ENCODE assay signal across 8 cellular contexts in the genomic region with DNA sequence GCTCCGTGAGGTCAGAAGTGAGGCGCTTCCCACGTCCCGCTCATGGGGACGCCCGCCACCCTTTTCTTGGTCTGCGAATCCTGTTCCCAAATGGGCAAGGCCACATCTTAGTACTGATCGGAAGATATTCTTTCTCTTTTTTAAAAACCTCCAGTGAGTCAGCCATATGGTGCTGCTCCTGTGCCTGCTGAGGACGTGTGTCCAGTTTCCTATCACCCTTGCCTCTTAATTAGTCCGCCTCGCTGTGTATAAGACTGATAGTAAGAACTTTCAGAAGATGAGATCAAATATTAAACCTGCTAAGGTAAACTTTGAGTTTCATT. TPM values are rescaled to one million over a fixed set of nuclear protein-coding genes. Genes with fewer than 3 reads are reported as not detected.
DNase-seq lines count a peak whose midpoint lies in the region; ATAC-seq and TF ChIP-seq lines count a peak whose summit lies in the region.

No MANE protein-coding gene starts in this region.

- peak overlapping the region; percentile 98 for H3K27ac Mint-ChIP-seq in activated T-helper 1 cell treated with anti-CD3 and anti-CD28 coated beads, Interleukin-12 subunit alpha, Interleukin-12 subunit beta, Interleukin-2, Interleukin-4 antibody, amounts not matched to agents 30 ng/mL and 10 ng/mL and 1 ng/mL, durations not matched to agents 14 hours and 24 hours and 36 hours

- peak overlapping the region; percentile 96 for H3K27ac ChIP-seq in right atrium auricular region

- peak; percentile 7 for ATAC-seq in HG03095 (IDR thresholded peaks at IDR 0.05; ENCODE audit: unreplicated experiment)

- H3K4me3 ChIP-seq in right atrium auricular region (peak overlapping the region; percentile 94 to 95), skeletal muscle cell (ENCODE audit: low read depth, low read length) (peak overlapping the region; percentile 80)

- peak; percentile 18 for DNase-seq in NCI-H510A treated with DMSO at 0.1 percent for 48 hours (lab: John Stamatoyannopoulos, UW)
- DNase-seq in NCI-H510A (lab: John Stamatoyannopoulos, UW): no peak
- no peak for DNase-seq in activated T-helper 1 cell treated with anti-CD3 and anti-CD28 coated beads, Interleukin-12 subunit alpha, Interleukin-12 subunit beta, Interleukin-2, Interleukin-4 antibody, amounts not matched to agents 30 ng/mL and 10 ng/mL and 1 ng/mL, durations not matched to agents 14 hours and 24 hours and 36 hours (ENCODE audit: low spot score)
- no peak for DNase-seq in right atrium auricular region (ENCODE audit: low spot score)
- no peak for DNase-seq in skeletal muscle cell (ENCODE audit: low read depth)
- DNase-seq in NCI-H1930 (lab: John Stamatoyannopoulos, UW): no peak
- no peak for DNase-seq in NK-92 (lab: John Stamatoyannopoulos, UW; ENCODE audit: unreplicated experiment)

- no peak for TF ChIP-seq CTCF in right atrium auricular region (IDR thresholded peaks at IDR 0.05)

- intact Hi-C loops in activated T-helper 1 cell treated with anti-CD3 and anti-CD28 coated beads, Interleukin-12 subunit alpha, Interleukin-12 subunit beta, Interleukin-2, Interleukin-4 antibody, amounts not matched to agents 30 ng/mL and 10 ng/mL and 1 ng/mL, durations not matched to agents 14 hours and 24 hours and 36 hours (cut with micrococcal nuclease): loop anchor here (1.0 kb wide), 6 partner anchors 62 to 1145 kb away; a partner anchor contains a TSS

- H3K9me3 ChIP-seq in right atrium auricular region: no peaks in the 10 kb centered on the region

- no peaks in the 10 kb centered on the region for H3K36me3 ChIP-seq in right atrium auricular region

- peaks cover 32% of the 10 kb centered on the region for H3K36me3 Mint-ChIP-seq in activated T-helper 1 cell treated with anti-CD3 and anti-CD28 coated beads, Interleukin-12 subunit alpha, Interleukin-12 subunit beta, Interleukin-2, Interleukin-4 antibody, amounts not matched to agents 30 ng/mL and 10 ng/mL and 1 ng/mL, durations not matched to agents 14 hours and 24 hours and 36 hours (ENCODE audit: low read depth)

- H3K27me3 ChIP-seq in right atrium auricular region: no peaks in the 10 kb centered on the region

- H3K4me1 ChIP-seq in right atrium auricular region: peaks cover 0 to 47% of the 10 kb centered on the region in 2 donors

- no peaks in the 10 kb centered on the region for H3K9me3 Mint-ChIP-seq in activated T-helper 1 cell treated with anti-CD3 and anti-CD28 coated beads, Interleukin-12 subunit alpha, Interleukin-12 subunit beta, Interleukin-2, Interleukin-4 antibody, amounts not matched to agents 30 ng/mL and 10 ng/mL and 1 ng/mL, durations not matched to agents 14 hours and 24 hours and 36 hours

- H3K4me1 Mint-ChIP-seq in activated T-helper 1 cell treated with anti-CD3 and anti-CD28 coated beads, Interleukin-12 subunit alpha, Interleukin-12 subunit beta, Interleukin-2, Interleukin-4 antibody, amounts not matched to agents 30 ng/mL and 10 ng/mL and 1 ng/mL, durations not matched to agents 14 hours and 24 hours and 36 hours (ENCODE audit: low read depth): peaks cover 52% of the 10 kb centered on the region

- peak overlapping the region; percentile 97 for H3K4me3 Mint-ChIP-seq in activated T-helper 1 cell treated with anti-CD3 and anti-CD28 coated beads, Interleukin-12 subunit alpha, Interleukin-12 subunit beta, Interleukin-2, Interleukin-4 antibody, amounts not matched to agents 30 ng/mL and 10 ng/mL and 1 ng/mL, durations not matched to agents 14 hours and 24 hours and 36 hours

- no peaks in the 10 kb centered on the region for H3K27me3 Mint-ChIP-seq in activated T-helper 1 cell treated with anti-CD3 and anti-CD28 coated beads, Interleukin-12 subunit alpha, Interleukin-12 subunit beta, Interleukin-2, Interleukin-4 antibody, amounts not matched to agents 30 ng/mL and 10 ng/mL and 1 ng/mL, durations not matched to agents 14 hours and 24 hours and 36 hours (ENCODE audit: insufficient read depth)

RNA-seq across cellular contexts. Expression of a gene that starts 0.6 kb away (rescaled TPM):
- total RNA-seq in activated T-helper 1 cell treated with anti-CD3 and anti-CD28 coated beads, Interleukin-12 subunit alpha, Interleukin-12 subunit beta, Interleukin-2, Interleukin-4 antibody, amounts not matched to agents 30 ng/mL and 10 ng/mL and 1 ng/mL, durations not matched to agents 14 hours and 24 hours and 36 hours: 74.3 and 81.1 TPM in 2 replicates
- 10 to 100 TPM; 23.3 to 27.1 TPM for total RNA-seq in right atrium auricular region

RNA-seq across cellular contexts. Expression of a gene that starts 1.1 kb away (rescaled TPM):
- 14.1 and 14.3 TPM in 2 replicates for total RNA-seq in activated T-helper 1 cell treated with anti-CD3 and anti-CD28 coated beads, Interleukin-12 subunit alpha, Interleukin-12 subunit beta, Interleukin-2, Interleukin-4 antibody, amounts not matched to agents 30 ng/mL and 10 ng/mL and 1 ng/mL, durations not matched to agents 14 hours and 24 hours and 36 hours
- total RNA-seq in right atrium auricular region: 10 to 100 TPM; 18.0 to 26.0 TPM
